ENCODE assay signal across 23 cellular contexts in the genomic region with DNA sequence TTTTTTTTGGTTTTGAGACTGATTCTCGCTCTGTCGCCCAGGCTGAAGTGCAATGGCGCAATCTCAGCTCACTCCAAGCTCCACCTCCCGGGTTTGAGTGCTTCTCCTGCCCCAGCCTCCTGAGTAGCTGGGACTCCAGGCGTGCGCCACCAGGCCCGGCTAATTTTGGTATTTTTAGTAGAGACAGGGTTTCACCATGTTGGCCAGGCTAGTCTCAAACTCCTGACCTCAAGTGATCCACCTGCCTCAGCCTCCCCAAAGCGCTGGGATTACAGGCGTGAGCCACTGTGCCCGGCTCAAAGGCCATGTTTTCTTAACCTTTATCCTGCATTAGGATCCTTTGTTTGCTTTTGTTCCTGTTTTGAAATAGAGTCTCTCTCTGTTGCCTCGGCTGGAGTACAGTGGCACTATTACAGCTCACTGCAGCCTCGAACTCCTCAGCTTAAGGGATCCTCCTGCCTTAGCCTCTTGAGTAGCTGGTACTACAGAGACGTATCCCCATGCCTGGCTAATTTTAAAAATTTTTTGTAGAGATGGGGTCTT.
"Had no signal": no experiment of that assay in that cellular context is flagged by ENCODE, and none has a peak within 500 bp of the region (broad histone marks: within the 10 kb centered on the region; RNA-seq: fewer than 3 reads in every experiment).

No MANE protein-coding gene starts in this region.

- H3K9ac ChIP-seq: parathyroid adenoma had no signal

- H3K4me3 Mint-ChIP-seq: naive thymus-derived CD4-positive, alpha-beta T cell; nephron progenitor cell had no signal

- H3K27me3 ChIP-seq: heart right ventricle, sigmoid colon, stomach, transverse colon had no signal

- ATAC-seq: esophagus mucosa; heart right ventricle; left ventricle myocardium superior; naive thymus-derived CD4-positive, alpha-beta T cell; psoas muscle had no signal

- H3K4me1 ChIP-seq: psoas muscle, sigmoid colon had no signal

- H3K79me2 ChIP-seq: parathyroid adenoma had no signal

- H3K9me3 ChIP-seq: heart right ventricle, psoas muscle, sigmoid colon, stomach, thoracic aorta, transverse colon had no signal

- H3K27me3 Mint-ChIP-seq: naive thymus-derived CD4-positive, alpha-beta T cell had no signal

- H3K27ac Mint-ChIP-seq: nephron progenitor cell had no signal

- H3K4me1 Mint-ChIP-seq: nephron progenitor cell had no signal

- H2AFZ ChIP-seq: parathyroid adenoma had no signal

- H3K4me3 ChIP-seq: coronary artery, heart right ventricle, psoas muscle, sigmoid colon, skin epidermis, stomach, thoracic aorta, transverse colon had no signal

- DNase-seq: effector CD4-positive, alpha-beta T cell; heart right ventricle; hypothalamus; islet precursor cell; left ventricle myocardium superior; mesendoderm; naive thymus-derived CD4-positive, alpha-beta T cell; nephron progenitor cell; psoas muscle; retina; sigmoid colon; stimulated activated CD4-positive, alpha-beta T cell treated with anti-CD3 and anti-CD28 coated beads, Interleukin-12 subunit alpha, Interleukin-12 subunit beta, amount 100 ng/mL, for 4 hours; stimulated activated naive CD4-positive, alpha-beta T cell; stomach; substantia nigra; transverse colon had no signal

- FAIRE-seq: endometrium, frontal cortex had no signal

- H3K9me3 Mint-ChIP-seq: naive thymus-derived CD4-positive, alpha-beta T cell; nephron progenitor cell had no signal

- H3K27ac ChIP-seq: coronary artery, heart right ventricle, parathyroid adenoma, psoas muscle, sigmoid colon, skin epidermis, thoracic aorta, transverse colon had no signal
